9 cellular contexts compared by ENCODE assay signal in the genomic region with DNA sequence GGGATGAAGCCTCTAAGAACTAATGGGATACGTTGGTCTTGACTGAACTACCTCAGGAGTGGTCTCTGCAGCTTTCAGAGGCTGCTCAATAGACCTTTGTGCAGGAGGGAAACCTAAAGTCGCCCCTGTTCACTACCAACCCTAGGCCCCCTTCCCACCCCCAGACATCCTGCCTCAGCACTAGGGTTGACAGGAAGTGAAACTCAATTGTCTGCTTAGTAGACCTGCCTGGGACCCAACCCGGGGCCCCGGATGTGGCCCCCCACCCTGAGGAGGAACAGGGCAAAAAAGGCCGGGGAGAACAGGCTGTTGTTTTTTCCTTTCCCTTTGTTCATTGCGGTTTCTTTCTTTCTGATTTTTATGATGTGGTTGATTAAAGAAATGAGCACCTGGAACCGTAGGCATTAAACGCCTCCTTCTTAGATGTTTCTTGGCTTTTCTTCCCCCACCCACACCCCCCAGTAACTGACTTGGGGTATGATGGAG. TPM values are rescaled to one million over a fixed set of nuclear protein-coding genes. Genes with fewer than 3 reads are reported as not detected.
DNase-seq lines count a peak whose midpoint lies in the region; ATAC-seq, FAIRE-seq and TF ChIP-seq lines count a peak whose summit lies in the region.
"Had no signal": no experiment of that assay in that cellular context is flagged by ENCODE, and none has a peak within 500 bp of the region (broad histone marks: within the 10 kb centered on the region; RNA-seq: fewer than 3 reads in every experiment).

No MANE protein-coding gene starts in this region.

- H3K9me3 ChIP-seq in mesenchymal stem cell (ENCODE audit: control insufficient read depth, low read length) (no peaks in the 10 kb centered on the region), pancreas (no peaks in the 10 kb centered on the region)

- H3K27ac ChIP-seq in C4-2B: peak overlapping the region; percentile 99
- no peak overlapping the region for H3K27ac ChIP-seq in mesenchymal stem cell (ENCODE audit: low read length, poor library complexity, severe bottlenecking)
- no peak overlapping the region for H3K27ac ChIP-seq in pancreas

- no peak overlapping the region for H2BK120ac ChIP-seq in mesenchymal stem cell (ENCODE audit: low read depth, low read length)

- peak; percentile 42 for ATAC-seq in GM21381 (IDR thresholded peaks at IDR 0.05; ENCODE audit: unreplicated experiment)
- peak; percentile 51 to 55 for ATAC-seq in activated T-cell treated with anti-CD3 and anti-CD28 coated beads, Interleukin-2, amount 50 U/mL, for 72 hours (replicated peaks in 1 of 2)
- ATAC-seq in pancreas: no peak

- no peak overlapping the region for H2AFZ ChIP-seq in mesenchymal stem cell (ENCODE audit: low read depth, low read length)

- H2AK5ac ChIP-seq in mesenchymal stem cell (ENCODE audit: low read length, severe bottlenecking): peak overlapping the region; percentile 60

- H3K4me1 Mint-ChIP-seq in activated T-cell treated with anti-CD3 and anti-CD28 coated beads, Interleukin-2, amount 50 U/mL, for 72 hours (ENCODE audit: low read depth): peaks cover 55% of the 10 kb centered on the region

- DNase-seq in NAMALWA (ENCODE audit: low spot score): peak; percentile 84
- DNase-seq in activated T-cell treated with anti-CD3 and anti-CD28 coated beads, Interleukin-2, amount 50 U/mL, for 72 hours: peak; percentile 85 to 89
- DNase-seq in mesenchymal stem cell: no peak
- peak; percentile 83 to 99 (median 90) for DNase-seq in stimulated activated naive CD4-positive, alpha-beta T cell (lab: John Stamatoyannopoulos, UW)
- DNase-seq in pancreas: no peak
- no peak for DNase-seq in SW480 (ENCODE audit: low spot score)

- no peak overlapping the region for H3K4me2 ChIP-seq in mesenchymal stem cell (ENCODE audit: low read length, poor library complexity, severe bottlenecking)

- peaks cover 17% of the 10 kb centered on the region for H3K79me1 ChIP-seq in mesenchymal stem cell (replicated peaks; ENCODE audit: low read length, poor library complexity, severe bottlenecking)

- H3K9ac ChIP-seq in mesenchymal stem cell (ENCODE audit: low read length): peak overlapping the region; percentile 80

- no peak overlapping the region for H2BK5ac ChIP-seq in mesenchymal stem cell (ENCODE audit: low read depth, low read length, poor library complexity, severe bottlenecking)

- no peaks in the 10 kb centered on the region for H3K9me3 Mint-ChIP-seq in activated T-cell treated with anti-CD3 and anti-CD28 coated beads, Interleukin-2, amount 50 U/mL, for 72 hours

- H4K8ac ChIP-seq in mesenchymal stem cell (ENCODE audit: low read length): peak overlapping the region; percentile 81

- WGBS in mesenchymal stem cell: 83% methylated on average over 5 of the region's 8 CpGs
- 62 to 73% methylated on average over 8 of the region's 8 CpGs for WGBS in pancreas, 2 donors

- H3K14ac ChIP-seq in mesenchymal stem cell (ENCODE audit: low read length in 2 of 2): no peak overlapping the region

- H3K4me3 ChIP-seq in mesenchymal stem cell (ENCODE audit: insufficient read depth in 1 of 2, low read depth in 1 of 2, low read length in 2 of 2) (no peak overlapping the region), pancreas (no peak overlapping the region)

- FAIRE-seq in pancreas (lab: Jason Lieb, UNC): no peak
- FAIRE-seq: endothelial cell of umbilical vein had no signal

- H3K27ac Mint-ChIP-seq in activated T-cell treated with anti-CD3 and anti-CD28 coated beads, Interleukin-2, amount 50 U/mL, for 72 hours: peak overlapping the region; percentile 97

- peak overlapping the region; percentile 90 for H2BK15ac ChIP-seq in mesenchymal stem cell (ENCODE audit: low read depth, poor library complexity, severe bottlenecking)

- no peaks in the 10 kb centered on the region for H3K27me3 Mint-ChIP-seq in activated T-cell treated with anti-CD3 and anti-CD28 coated beads, Interleukin-2, amount 50 U/mL, for 72 hours (ENCODE audit: low read depth)

- H3K27me3 ChIP-seq in mesenchymal stem cell (ENCODE audit: control insufficient read depth in 1 of 2, insufficient read depth in 1 of 2, low read length in 2 of 2) (no peaks in the 10 kb centered on the region), pancreas (no peaks in the 10 kb centered on the region)

- no peak overlapping the region for H3K18ac ChIP-seq in mesenchymal stem cell (ENCODE audit: low read depth in 1 of 2, low read length in 2 of 2)

- H3K4ac ChIP-seq in mesenchymal stem cell (ENCODE audit: low read depth in 1 of 2, low read length in 2 of 2): peak overlapping the region in 1 of 2 experiments; percentile 24

- intact Hi-C loops in pancreas (cut with DNase I): no loop called here

- TF ChIP-seq CTCF in C4-2B (conservative IDR thresholded peaks at IDR 0.05) (no peak), pancreas (IDR thresholded peaks at IDR 0.05) (no peak)

- peak overlapping the region in 1 of 2 experiments; percentile 61 for H2BK12ac ChIP-seq in mesenchymal stem cell (ENCODE audit: low read length in 2 of 2)

- H3K4me1 ChIP-seq in mesenchymal stem cell (ENCODE audit: control insufficient read depth, insufficient read depth, low read depth, low read length) (peaks cover 21% of the 10 kb centered on the region), pancreas (peaks cover 16 to 39% (median 26%) of the 10 kb centered on the region in 3 donors)

- H3K36me3 Mint-ChIP-seq in activated T-cell treated with anti-CD3 and anti-CD28 coated beads, Interleukin-2, amount 50 U/mL, for 72 hours (ENCODE audit: insufficient read depth in 2 of 2): peaks cover 26% of the 10 kb centered on the region in 2 donors

- H3K4me3 Mint-ChIP-seq in activated T-cell treated with anti-CD3 and anti-CD28 coated beads, Interleukin-2, amount 50 U/mL, for 72 hours: peak overlapping the region; percentile 98 to 100

- peak overlapping the region; percentile 72 for H4K91ac ChIP-seq in mesenchymal stem cell (ENCODE audit: low read length)

- H3K23ac ChIP-seq in mesenchymal stem cell (ENCODE audit: low read length in 2 of 2): no peak overlapping the region

- H3K36me3 ChIP-seq in mesenchymal stem cell (ENCODE audit: control insufficient read depth in 1 of 2, insufficient read depth in 2 of 2, low read depth in 1 of 2, low read length in 2 of 2) (peaks cover 0 to 6% of the 10 kb centered on the region in 2 experiments), pancreas (no peaks in the 10 kb centered on the region)

RNA-seq across cellular contexts. Expression of gene DGKA, which starts 1.6 kb away (rescaled TPM):
- total RNA-seq in activated T-cell treated with anti-CD3 and anti-CD28 coated beads, Interleukin-2, amount 50 U/mL, for 72 hours: 100 to 1,000 TPM; 343 to 396 TPM
- 32.7 TPM for polyA plus RNA-seq in mesenchymal stem cell (2013, experiment 1 of 2)
- polyA plus RNA-seq in mesenchymal stem cell (2013, experiment 2 of 2): 33.5 TPM
- 10 to 100 TPM; 15.5 to 34.9 (median 22.8) TPM for total RNA-seq in pancreas
- 10 to 100 TPM; 40.2 to 53.9 TPM for polyA plus RNA-seq in pancreas

RNA-seq across cellular contexts. Expression of gene PYM1, which starts 1.7 kb away (rescaled TPM):
- total RNA-seq in activated T-cell treated with anti-CD3 and anti-CD28 coated beads, Interleukin-2, amount 50 U/mL, for 72 hours: 10 to 100 TPM; 35.1 to 36.6 TPM
- 26.1 TPM for polyA plus RNA-seq in mesenchymal stem cell (2013, experiment 1 of 2)
- polyA plus RNA-seq in mesenchymal stem cell (2013, experiment 2 of 2): 29.0 TPM
- 10 to 100 TPM; 10.8 to 14.9 (median 13.0) TPM for total RNA-seq in pancreas
- polyA plus RNA-seq in pancreas: 10 to 100 TPM; 24.4 to 32.9 TPM

RNA-seq across cellular contexts. Expression of gene PMEL, which starts 36.5 kb away (rescaled TPM):
- 1 to 10 TPM in 1 of 2 donors, under 1 TPM in 1; 1.00 to 1.9 TPM for total RNA-seq in activated T-cell treated with anti-CD3 and anti-CD28 coated beads, Interleukin-2, amount 50 U/mL, for 72 hours
- polyA plus RNA-seq in mesenchymal stem cell (2013, experiment 1 of 2): 0.26 TPM
- 0.81 TPM for polyA plus RNA-seq in mesenchymal stem cell (2013, experiment 2 of 2)
- total RNA-seq in pancreas: 1 to 10 TPM; 1.2 to 2.4 (median 2.1) TPM
- polyA plus RNA-seq in pancreas: 1 to 10 TPM; 2.6 to 3.5 TPM

RNA-seq across cellular contexts. Expression of gene CDK2, which starts 37.3 kb away (rescaled TPM):
- 100 to 1,000 TPM in 1 of 2 donors, 10 to 100 TPM in 1; 89.2 to 103 TPM for total RNA-seq in activated T-cell treated with anti-CD3 and anti-CD28 coated beads, Interleukin-2, amount 50 U/mL, for 72 hours
- polyA plus RNA-seq in mesenchymal stem cell (2013, experiment 1 of 2): 24.1 TPM
- polyA plus RNA-seq in mesenchymal stem cell (2013, experiment 2 of 2): 20.7 TPM
- 10 to 100 TPM in 2 of 6 donors, 1 to 10 TPM in 4; 6.6 to 13.3 (median 9.7) TPM for total RNA-seq in pancreas
- polyA plus RNA-seq in pancreas: 10 to 100 TPM in 1 of 2 donors, 1 to 10 TPM in 1; 5.7 to 19.8 TPM

RNA-seq across cellular contexts. Expression of gene RAB5B, which starts 44.5 kb away (rescaled TPM):
- 10 to 100 TPM; 49.4 to 56.6 TPM for total RNA-seq in activated T-cell treated with anti-CD3 and anti-CD28 coated beads, Interleukin-2, amount 50 U/mL, for 72 hours
- 108 TPM for polyA plus RNA-seq in mesenchymal stem cell (2013, experiment 1 of 2)
- polyA plus RNA-seq in mesenchymal stem cell (2013, experiment 2 of 2): 107 TPM
- total RNA-seq in pancreas: 10 to 100 TPM; 25.8 to 76.8 (median 37.6) TPM
- 10 to 100 TPM; 19.8 to 37.1 TPM for polyA plus RNA-seq in pancreas

Comparison
In these comparisons a context has a peak if more than half of its experiments do, and no peak if none do; other contexts are left out.
1. ATAC-seq: peak in GM21381 (single experiment) and activated T-cell treated with anti-CD3 and anti-CD28 coated beads, Interleukin-2, amount 50 U/mL, for 72 hours (2 of 2); none in pancreas (0 of 4).
2. DNase-seq: peak in NAMALWA (single experiment), activated T-cell treated with anti-CD3 and anti-CD28 coated beads, Interleukin-2, amount 50 U/mL, for 72 hours (2 of 2) and stimulated activated naive CD4-positive, alpha-beta T cell (6 of 6); none in mesenchymal stem cell (single experiment), pancreas (0 of 6) and SW480 (single experiment).
3. RNA of gene DGKA, which starts 1.6 kb away (total RNA-seq): 343 to 396 TPM in activated T-cell treated with anti-CD3 and anti-CD28 coated beads, Interleukin-2, amount 50 U/mL, for 72 hours; 15.5 to 34.9 TPM in pancreas; every median in the first group is over 4 times any median in the second.